1 cellular context compared by ENCODE assay signal in the genomic region with DNA sequence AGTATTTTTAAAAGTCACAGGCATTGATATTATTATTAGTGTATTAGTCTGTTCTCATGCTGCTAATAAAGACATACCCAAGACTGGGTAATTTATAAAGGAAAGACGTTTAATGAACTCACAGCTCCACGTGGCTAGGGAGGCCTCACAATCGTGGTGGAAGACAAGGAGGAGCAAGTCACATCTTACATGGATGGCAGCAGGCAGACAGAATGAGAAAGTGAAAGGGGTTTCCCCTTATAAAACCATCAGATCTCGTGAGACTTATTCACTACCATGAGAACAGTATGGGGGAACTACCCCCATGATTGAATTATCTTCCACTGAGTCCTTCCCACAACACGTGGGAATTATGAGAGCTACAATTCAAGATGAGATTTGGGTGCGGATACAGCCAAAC. TPM values are rescaled to one million over a fixed set of nuclear protein-coding genes. Genes with fewer than 3 reads are reported as not detected.
"Had no signal": no experiment of that assay in that cellular context is flagged by ENCODE, and none has a peak within 500 bp of the region (broad histone marks: within the 10 kb centered on the region; RNA-seq: fewer than 3 reads in every experiment).

No MANE protein-coding gene starts in this region.

RNA-seq across cellular contexts. Expression of a gene that starts 9.1 kb away (rescaled TPM):
- polyA plus RNA-seq: hepatocyte had no signal
